24 cellular contexts compared by ENCODE assay signal in the genomic region with DNA sequence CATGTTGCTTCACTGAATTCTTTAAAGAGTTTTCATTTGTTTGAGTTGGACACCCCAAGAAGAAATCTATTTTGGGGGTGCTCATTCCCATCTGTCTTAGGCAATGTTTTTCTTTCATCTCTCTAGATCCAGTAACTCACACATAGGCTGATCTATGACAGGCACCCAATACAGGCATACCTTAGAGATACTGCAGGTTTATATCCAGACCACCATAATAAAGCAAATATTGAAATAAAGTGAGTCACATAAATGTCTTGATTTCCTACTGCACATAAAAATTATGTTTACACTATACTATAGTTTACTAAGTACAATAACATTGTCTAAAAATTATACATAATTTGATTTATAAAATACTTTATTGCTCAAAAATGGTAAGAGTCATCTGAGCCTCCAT.
"Had no signal": no experiment of that assay in that cellular context is flagged by ENCODE, and none has a peak within 500 bp of the region (broad histone marks: within the 10 kb centered on the region; RNA-seq: fewer than 3 reads in every experiment).

No MANE protein-coding gene starts in this region.

- H3K27ac ChIP-seq: coronary artery, dorsolateral prefrontal cortex, epithelial cell of prostate, esophagus muscularis mucosa, esophagus squamous epithelium, foreskin keratinocyte, gastrocnemius medialis, gastroesophageal sphincter, heart left ventricle, heart right ventricle had no signal

- ATAC-seq: effector memory CD8-positive, alpha-beta T cell; esophagus mucosa; foreskin keratinocyte; gastrocnemius medialis; gastroesophageal sphincter; heart left ventricle; heart right ventricle had no signal

- H3K9me3 Mint-ChIP-seq: endodermal cell had no signal

- H3K27ac Mint-ChIP-seq: dendritic cell treated with granulocyte-macrophage colony-stimulating factor and Interleukin-4, amounts not matched to agents 40 ng/mL and 50 ng/mL, for 4 days; effector memory CD8-positive, alpha-beta T cell; endodermal cell had no signal

- H3K4me3 Mint-ChIP-seq: dendritic cell treated with granulocyte-macrophage colony-stimulating factor and Interleukin-4, amounts not matched to agents 40 ng/mL and 50 ng/mL, for 4 days; effector memory CD8-positive, alpha-beta T cell; endodermal cell had no signal

- DNase-seq: cortex of kidney; dermis blood vessel endothelial cell; dorsolateral prefrontal cortex; effector CD4-positive, alpha-beta T cell; effector CD8-positive, alpha-beta T cell; effector memory CD4-positive, alpha-beta T cell; effector memory CD8-positive, alpha-beta T cell; endodermal cell; erythroblast; esophagus squamous epithelium; foreskin fibroblast; foreskin keratinocyte; foreskin melanocyte; gastrocnemius medialis; glutamatergic neuron; head of caudate nucleus; heart left ventricle; heart right ventricle had no signal

- H3K27me3 Mint-ChIP-seq: dendritic cell treated with granulocyte-macrophage colony-stimulating factor and Interleukin-4, amounts not matched to agents 40 ng/mL and 50 ng/mL, for 4 days; effector memory CD8-positive, alpha-beta T cell had no signal

- H3K27me3 ChIP-seq: dorsolateral prefrontal cortex, esophagus muscularis mucosa, esophagus squamous epithelium, foreskin keratinocyte, gastrocnemius medialis, gastroesophageal sphincter, heart right ventricle had no signal

- H3K9me3 ChIP-seq: esophagus muscularis mucosa, esophagus squamous epithelium, gastrocnemius medialis, gastroesophageal sphincter, heart left ventricle, heart right ventricle had no signal

- H3K4me3 ChIP-seq: coronary artery, dorsolateral prefrontal cortex, esophagus muscularis mucosa, esophagus squamous epithelium, gastrocnemius medialis, gastroesophageal sphincter, heart left ventricle, heart right ventricle had no signal

- H3K4me1 ChIP-seq: esophagus muscularis mucosa, esophagus squamous epithelium, foreskin keratinocyte, gastrocnemius medialis, gastroesophageal sphincter, heart left ventricle, heart right ventricle had no signal

- H3K36me3 ChIP-seq: esophagus muscularis mucosa, esophagus squamous epithelium, gastrocnemius medialis, gastroesophageal sphincter, heart left ventricle, heart right ventricle had no signal

- H3K4me1 Mint-ChIP-seq: endodermal cell had no signal
